ENCODE assay signal across 38 cellular contexts in genomic region chr12:131842169-131842568, GRCh38. TPM values are rescaled to one million over a fixed set of nuclear protein-coding genes. Genes with fewer than 3 reads are reported as not detected.
"Had no signal": no experiment of that assay in that cellular context is flagged by ENCODE, and none has a peak within 500 bp of the region (broad histone marks: within the 10 kb centered on the region; RNA-seq: fewer than 3 reads in every experiment).

No MANE protein-coding gene starts in this region.

- H3K27me3 ChIP-seq: adrenal gland, ascending aorta, body of pancreas, brain microvascular endothelial cell, breast epithelium, cardiac muscle cell had no signal

- H3K4me3 Mint-ChIP-seq: activated naive CD4-positive, alpha-beta T cell treated with anti-CD3 and anti-CD28 coated beads for 36 hours; activated naive CD4-positive, alpha-beta T cell treated with anti-CD3 and anti-CD28 coated beads, Interleukin-2, amount 10 ng/mL, durations not matched to agents 7 days and 5 days; activated naive CD4-positive, alpha-beta T cell treated with anti-CD3 and anti-CD28 coated beads, Interleukin-2, amount 50 U/mL, for 24 hours; activated naive CD8-positive, alpha-beta T cell; activated naive CD8-positive, alpha-beta T cell treated with anti-CD3 and anti-CD28 coated beads for 36 hours; activated naive CD8-positive, alpha-beta T cell treated with anti-CD3 and anti-CD28 coated beads, Interleukin-2, amount 10 ng/mL, durations not matched to agents 7 days and 5 days; activated naive CD8-positive, alpha-beta T cell treated with anti-CD3 and anti-CD28 coated beads, Interleukin-2, amount 50 U/mL, for 24 hours; activated T-cell treated with anti-CD3 and anti-CD28 coated beads, Interleukin-2, amount 50 U/mL, for 24 hours; activated T-cell treated with anti-CD3 and anti-CD28 coated beads, Interleukin-2, amount 50 U/mL, for 4 hours; activated T-cell treated with anti-CD3 and anti-CD28 coated beads, Interleukin-2, amount 50 U/mL, for 72 hours; activated T-helper 1 cell treated with anti-CD3 and anti-CD28 coated beads, Interleukin-12 subunit alpha, Interleukin-12 subunit beta, Interleukin-2, Interleukin-4 antibody, amounts not matched to agents 30 ng/mL and 10 ng/mL and 1 ng/mL, durations not matched to agents 14 hours and 24 hours and 36 hours; activated T-helper 17 cell treated with anti-CD3 and anti-CD28 coated beads, Interleukin-2, amount 50 U/mL, for 72 hours; brain; central memory CD8-positive, alpha-beta T cell had no signal

- ATAC-seq: activated naive CD4-positive, alpha-beta T cell treated with anti-CD3 and anti-CD28 coated beads, Interleukin-2, amount 50 U/mL, for 72 hours; activated naive CD8-positive, alpha-beta T cell treated with anti-CD3 and anti-CD28 coated beads, Interleukin-2, amount 50 U/mL, for 24 hours; activated T-cell treated with anti-CD3 and anti-CD28 coated beads, Interleukin-2, amount 50 U/mL, for 4 hours; activated T-cell treated with anti-CD3 and anti-CD28 coated beads, Interleukin-2, amount 50 U/mL, for 72 hours; activated T-helper 17 cell treated with anti-CD3 and anti-CD28 coated beads, Interleukin-2, amount 50 U/mL, for 72 hours; body of pancreas had no signal

- H3K9me3 Mint-ChIP-seq: activated naive CD4-positive, alpha-beta T cell treated with anti-CD3 and anti-CD28 coated beads for 36 hours; activated naive CD4-positive, alpha-beta T cell treated with anti-CD3 and anti-CD28 coated beads, Interleukin-2, amount 10 ng/mL, durations not matched to agents 7 days and 5 days; activated naive CD4-positive, alpha-beta T cell treated with anti-CD3 and anti-CD28 coated beads, Interleukin-2, amount 50 U/mL, for 24 hours; activated naive CD4-positive, alpha-beta T cell treated with anti-CD3 and anti-CD28 coated beads, Interleukin-2, amount 50 U/mL, for 72 hours; activated naive CD8-positive, alpha-beta T cell treated with anti-CD3 and anti-CD28 coated beads for 36 hours; activated naive CD8-positive, alpha-beta T cell treated with anti-CD3 and anti-CD28 coated beads, Interleukin-2, amount 10 ng/mL, durations not matched to agents 7 days and 5 days; activated naive CD8-positive, alpha-beta T cell treated with anti-CD3 and anti-CD28 coated beads, Interleukin-2, amount 50 U/mL, for 24 hours; activated T-cell treated with anti-CD3 and anti-CD28 coated beads, Interleukin-2, amount 50 U/mL, for 24 hours; activated T-cell treated with anti-CD3 and anti-CD28 coated beads, Interleukin-2, amount 50 U/mL, for 4 hours; activated T-cell treated with anti-CD3 and anti-CD28 coated beads, Interleukin-2, amount 50 U/mL, for 72 hours; activated T-helper 1 cell treated with anti-CD3 and anti-CD28 coated beads, Interleukin-12 subunit alpha, Interleukin-12 subunit beta, Interleukin-2, Interleukin-4 antibody, amounts not matched to agents 30 ng/mL and 10 ng/mL and 1 ng/mL, durations not matched to agents 14 hours and 24 hours and 36 hours; activated T-helper 17 cell treated with anti-CD3 and anti-CD28 coated beads, Interleukin-2, amount 50 U/mL, for 72 hours; activated T-helper 2 cell treated with anti-CD3 and anti-CD28 coated beads, Interferon-gamma antibody, Interleukin-2, Interleukin-4, amounts not matched to agents 10 μg/mL and 5 μg/mL and 100 μg/mL, durations not matched to agents 14 hours and 24 hours and 36 hours; brain; central memory CD8-positive, alpha-beta T cell had no signal

- DNase-seq: activated effector memory CD4-positive, alpha-beta T cell treated with anti-CD3 and anti-CD28 coated beads, Interleukin-2, amount 50 U/mL, for 16 hours; activated effector memory CD4-positive, alpha-beta T cell treated with Interleukin-2 at 50 U/mL for 16 hours; activated gamma-delta T cell; activated gamma-delta T cell treated with Interleukin-2 at 50 U/mL for 16 hours; activated naive CD4-positive, alpha-beta T cell; activated naive CD4-positive, alpha-beta T cell treated with anti-CD3 and anti-CD28 coated beads for 36 hours; activated naive CD4-positive, alpha-beta T cell treated with anti-CD3 and anti-CD28 coated beads, Interleukin-2, amount 10 ng/mL, durations not matched to agents 7 days and 5 days; activated naive CD4-positive, alpha-beta T cell treated with anti-CD3 and anti-CD28 coated beads, Interleukin-2, amount 50 U/mL, for 16 hours; activated naive CD4-positive, alpha-beta T cell treated with Interleukin-2 at 50 U/mL for 16 hours; activated naive CD8-positive, alpha-beta T cell treated with anti-CD3 and anti-CD28 coated beads for 36 hours; activated naive CD8-positive, alpha-beta T cell treated with anti-CD3 and anti-CD28 coated beads, Interleukin-2, amount 10 ng/mL, durations not matched to agents 7 days and 5 days; activated naive CD8-positive, alpha-beta T cell treated with anti-CD3 and anti-CD28 coated beads, Interleukin-2, amount 50 U/mL, for 24 hours; activated T-cell treated with anti-CD3 and anti-CD28 coated beads, Interleukin-2, amount 50 U/mL, for 1 hour; activated T-cell treated with anti-CD3 and anti-CD28 coated beads, Interleukin-2, amount 50 U/mL, for 24 hours; activated T-cell treated with anti-CD3 and anti-CD28 coated beads, Interleukin-2, amount 50 U/mL, for 4 hours; activated T-cell treated with anti-CD3 and anti-CD28 coated beads, Interleukin-2, amount 50 U/mL, for 48 hours; activated T-cell treated with anti-CD3 and anti-CD28 coated beads, Interleukin-2, amount 50 U/mL, for 72 hours; adrenal gland; amniotic stem cell; amygdala; anterior cingulate cortex; aorta; body of pancreas; brain microvascular endothelial cell; caudate nucleus; central memory CD4-positive, alpha-beta T cell; cerebellar nuclear complex had no signal

- H3K27me3 Mint-ChIP-seq: activated naive CD4-positive, alpha-beta T cell treated with anti-CD3 and anti-CD28 coated beads, Interleukin-2, amount 10 ng/mL, durations not matched to agents 7 days and 5 days; activated naive CD4-positive, alpha-beta T cell treated with anti-CD3 and anti-CD28 coated beads, Interleukin-2, amount 50 U/mL, for 24 hours; activated naive CD8-positive, alpha-beta T cell; activated naive CD8-positive, alpha-beta T cell treated with anti-CD3 and anti-CD28 coated beads for 36 hours; activated naive CD8-positive, alpha-beta T cell treated with anti-CD3 and anti-CD28 coated beads, Interleukin-2, amount 10 ng/mL, durations not matched to agents 7 days and 5 days; activated naive CD8-positive, alpha-beta T cell treated with anti-CD3 and anti-CD28 coated beads, Interleukin-2, amount 50 U/mL, for 24 hours; activated T-cell treated with anti-CD3 and anti-CD28 coated beads, Interleukin-2, amount 50 U/mL, for 24 hours; activated T-helper 17 cell treated with anti-CD3 and anti-CD28 coated beads, Interleukin-2, amount 50 U/mL, for 72 hours; brain had no signal

- H3K27ac ChIP-seq: adrenal gland, ascending aorta, body of pancreas, brain microvascular endothelial cell, breast epithelium had no signal

- H3K4me1 ChIP-seq: adrenal gland, ascending aorta, body of pancreas, breast epithelium had no signal

- H3K9me3 ChIP-seq: adrenal gland, ascending aorta, body of pancreas, breast epithelium had no signal

- H3K27ac Mint-ChIP-seq: activated naive CD4-positive, alpha-beta T cell treated with anti-CD3 and anti-CD28 coated beads for 36 hours; activated naive CD4-positive, alpha-beta T cell treated with anti-CD3 and anti-CD28 coated beads, Interleukin-2, amount 10 ng/mL, durations not matched to agents 7 days and 5 days; activated naive CD4-positive, alpha-beta T cell treated with anti-CD3 and anti-CD28 coated beads, Interleukin-2, amount 50 U/mL, for 24 hours; activated naive CD4-positive, alpha-beta T cell treated with anti-CD3 and anti-CD28 coated beads, Interleukin-2, amount 50 U/mL, for 72 hours; activated naive CD8-positive, alpha-beta T cell; activated naive CD8-positive, alpha-beta T cell treated with anti-CD3 and anti-CD28 coated beads for 36 hours; activated naive CD8-positive, alpha-beta T cell treated with anti-CD3 and anti-CD28 coated beads, Interleukin-2, amount 10 ng/mL, durations not matched to agents 7 days and 5 days; activated naive CD8-positive, alpha-beta T cell treated with anti-CD3 and anti-CD28 coated beads, Interleukin-2, amount 50 U/mL, for 24 hours; activated T-cell treated with anti-CD3 and anti-CD28 coated beads, Interleukin-2, amount 50 U/mL, for 24 hours; activated T-cell treated with anti-CD3 and anti-CD28 coated beads, Interleukin-2, amount 50 U/mL, for 72 hours; activated T-helper 1 cell treated with anti-CD3 and anti-CD28 coated beads, Interleukin-12 subunit alpha, Interleukin-12 subunit beta, Interleukin-2, Interleukin-4 antibody, amounts not matched to agents 30 ng/mL and 10 ng/mL and 1 ng/mL, durations not matched to agents 14 hours and 24 hours and 36 hours; activated T-helper 17 cell treated with anti-CD3 and anti-CD28 coated beads, Interleukin-2, amount 50 U/mL, for 72 hours; activated T-helper 2 cell treated with anti-CD3 and anti-CD28 coated beads, Interferon-gamma antibody, Interleukin-2, Interleukin-4, amounts not matched to agents 10 μg/mL and 5 μg/mL and 100 μg/mL, durations not matched to agents 14 hours and 24 hours and 36 hours; brain had no signal

- H3K4me3 ChIP-seq: adrenal gland, ascending aorta, body of pancreas, breast epithelium, cardiac muscle cell had no signal

- H3K4me1 Mint-ChIP-seq: activated naive CD4-positive, alpha-beta T cell treated with anti-CD3 and anti-CD28 coated beads, Interleukin-2, amount 10 ng/mL, durations not matched to agents 7 days and 5 days; activated naive CD4-positive, alpha-beta T cell treated with anti-CD3 and anti-CD28 coated beads, Interleukin-2, amount 50 U/mL, for 24 hours; activated naive CD8-positive, alpha-beta T cell treated with anti-CD3 and anti-CD28 coated beads for 36 hours; activated naive CD8-positive, alpha-beta T cell treated with anti-CD3 and anti-CD28 coated beads, Interleukin-2, amount 10 ng/mL, durations not matched to agents 7 days and 5 days; activated naive CD8-positive, alpha-beta T cell treated with anti-CD3 and anti-CD28 coated beads, Interleukin-2, amount 50 U/mL, for 24 hours; activated T-helper 17 cell treated with anti-CD3 and anti-CD28 coated beads, Interleukin-2, amount 50 U/mL, for 72 hours; brain; central memory CD8-positive, alpha-beta T cell had no signal

- H3K36me3 Mint-ChIP-seq: activated naive CD4-positive, alpha-beta T cell treated with anti-CD3 and anti-CD28 coated beads, Interleukin-2, amount 10 ng/mL, durations not matched to agents 7 days and 5 days; activated naive CD4-positive, alpha-beta T cell treated with anti-CD3 and anti-CD28 coated beads, Interleukin-2, amount 50 U/mL, for 24 hours; activated naive CD4-positive, alpha-beta T cell treated with anti-CD3 and anti-CD28 coated beads, Interleukin-2, amount 50 U/mL, for 72 hours; activated naive CD8-positive, alpha-beta T cell; activated naive CD8-positive, alpha-beta T cell treated with anti-CD3 and anti-CD28 coated beads for 36 hours; activated naive CD8-positive, alpha-beta T cell treated with anti-CD3 and anti-CD28 coated beads, Interleukin-2, amount 10 ng/mL, durations not matched to agents 7 days and 5 days had no signal

- H3K36me3 ChIP-seq: adrenal gland, ascending aorta, breast epithelium, cardiac muscle cell had no signal

RNA-seq across cellular contexts. Expression of gene MMP17, which starts 14.0 kb away (rescaled TPM):
- total RNA-seq: activated naive CD4-positive, alpha-beta T cell treated with anti-CD3 and anti-CD28 coated beads for 36 hours; activated naive CD4-positive, alpha-beta T cell treated with anti-CD3 and anti-CD28 coated beads, Interleukin-2, amount 50 U/mL, for 72 hours; activated T-cell treated with anti-CD3 and anti-CD28 coated beads, Interleukin-2, amount 50 U/mL, for 72 hours; cardiac muscle cell had no signal
